Comparison of ENCODE assay signal across 22 cellular contexts in genomic region chr2:43123056-43123455, GRCh38.
"Had no signal": no experiment of that assay in that cellular context is flagged by ENCODE, and none has a peak within 500 bp of the region (broad histone marks: within the 10 kb centered on the region; RNA-seq: fewer than 3 reads in every experiment).

No MANE protein-coding gene starts in this region.

- H3K79me2 ChIP-seq: parathyroid adenoma had no signal

- H3K27me3 ChIP-seq: adrenal gland, gastrocnemius medialis, left lung, transverse colon, vagina had no signal

- H3K9ac ChIP-seq: parathyroid adenoma had no signal

- H2AFZ ChIP-seq: parathyroid adenoma had no signal

- H3K4me3 ChIP-seq: adrenal gland, gastrocnemius medialis, left lung, mucosa of descending colon, transverse colon, vagina had no signal

- H3K9me3 ChIP-seq: gastrocnemius medialis, transverse colon, vagina had no signal

- FAIRE-seq: bronchial epithelial cell, endometrium, kidney had no signal

- H3K27ac ChIP-seq: adrenal gland, gastrocnemius medialis, left lung, parathyroid adenoma, vagina had no signal

- ATAC-seq: activated CD8-positive, alpha-beta T cell treated with anti-CD3 and anti-CD28 coated beads, Interleukin-2, amount 10 ng/mL, durations not matched to agents 7 days and 5 days; gastrocnemius medialis; left lung; mucosa of descending colon; naive thymus-derived CD4-positive, alpha-beta T cell; T-cell had no signal

- H3K36me3 ChIP-seq: adrenal gland, gastrocnemius medialis, left lung, transverse colon, vagina had no signal

- H3K4me1 ChIP-seq: gastrocnemius medialis, parathyroid adenoma had no signal

- DNase-seq: activated B cell treated with CpG ODN at 0.5 μM for 24 hours; activated CD4-positive, alpha-beta T cell treated with anti-CD3 and anti-CD28 coated beads for 48 hours; activated CD8-positive, alpha-beta T cell treated with anti-CD3 and anti-CD28 coated beads, Interleukin-2, amount 10 ng/mL, durations not matched to agents 7 days and 5 days; activated effector memory CD4-positive, alpha-beta T cell treated with Interleukin-2 at 50 U/mL for 16 hours; activated naive CD4-positive, alpha-beta T cell treated with anti-CD3 and anti-CD28 coated beads, Interleukin-2, amount 50 U/mL, for 16 hours; activated T-cell treated with anti-CD3 and anti-CD28 coated beads, Interleukin-2, amount 50 U/mL, for 48 hours; cerebellar nuclear complex; cortex of kidney; erythroblast; gastrocnemius medialis; kidney; left lung; naive thymus-derived CD4-positive, alpha-beta T cell; stimulated activated CD4-positive, alpha-beta T cell treated with anti-CD3 and anti-CD28 coated beads, Interleukin-2, amount 100 ng/mL, for 24 hours; T-cell; transverse colon had no signal
